ENCODE assay signal across 20 cellular contexts in the genomic region with DNA sequence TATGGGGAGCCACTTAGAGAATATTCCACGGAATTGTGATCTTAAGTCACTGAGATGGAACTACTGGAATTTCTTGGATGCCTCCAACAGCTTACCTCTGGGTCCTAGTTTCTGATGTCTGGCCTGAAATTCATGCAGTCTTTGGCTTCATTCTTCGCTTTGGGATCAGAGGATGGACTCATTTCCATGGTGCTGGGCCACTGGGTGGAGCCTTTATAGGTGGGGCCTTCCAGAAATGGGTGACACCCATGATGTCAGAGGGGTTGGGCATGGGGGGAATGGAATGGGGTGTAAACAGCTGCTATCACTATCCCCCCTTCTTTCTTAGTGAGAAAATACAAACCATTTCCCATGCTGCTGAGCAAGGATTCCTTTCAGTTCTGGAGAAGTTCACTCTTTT.
"Had no signal": no experiment of that assay in that cellular context is flagged by ENCODE, and none has a peak within 500 bp of the region (broad histone marks: within the 10 kb centered on the region; RNA-seq: fewer than 3 reads in every experiment).

No MANE protein-coding gene starts in this region.

- H3K9me3 ChIP-seq: mucosa of descending colon, prostate gland, right lobe of liver, SK-N-SH, uterus had no signal

- H3K9ac ChIP-seq: neural progenitor cell, SK-N-SH had no signal

- H3K4me1 ChIP-seq: neural progenitor cell, uterus had no signal

- H3K27ac ChIP-seq: neural progenitor cell, right lobe of liver, uterus had no signal

- ATAC-seq: activated CD8-positive, alpha-beta memory T cell treated with anti-CD3 and anti-CD28 coated beads, Interleukin-2, amount 10 ng/mL, durations not matched to agents 7 days and 5 days; activated T-helper 17 cell treated with anti-CD3 and anti-CD28 coated beads, Interleukin-2, amount 50 U/mL, for 72 hours; esophagus mucosa; left lobe of liver; mucosa of descending colon; naive thymus-derived CD4-positive, alpha-beta T cell; right lobe of liver; stimulated activated effector memory CD8-positive, alpha-beta T cell treated with anti-CD3 and anti-CD28 coated beads, Interleukin-12 subunit alpha, Interleukin-12 subunit beta, amount 100 ng/mL, for 72 hours had no signal

- H3K27me3 ChIP-seq: neural progenitor cell, right lobe of liver, uterus had no signal

- H3K4me2 ChIP-seq: neural progenitor cell, SK-N-SH had no signal

- H2AFZ ChIP-seq: neural progenitor cell had no signal

- H3K36me3 ChIP-seq: neural progenitor cell, prostate gland, right lobe of liver, uterus had no signal

- DNase-seq: activated CD4-positive, alpha-beta memory T cell treated with anti-CD3 and anti-CD28 coated beads, Interleukin-2, amount 10 ng/mL, durations not matched to agents 7 days and 5 days; activated CD4-positive, alpha-beta T cell treated with anti-CD3 and anti-CD28 coated beads for 48 hours; activated CD4-positive, CD25-positive, alpha-beta regulatory T cell; activated CD8-positive, alpha-beta memory T cell treated with anti-CD3 and anti-CD28 coated beads, Interleukin-2, amount 10 ng/mL, durations not matched to agents 7 days and 5 days; activated naive CD4-positive, alpha-beta T cell treated with anti-CD3 and anti-CD28 coated beads for 36 hours; effector CD8-positive, alpha-beta T cell; kidney; mammary epithelial cell; mucosa of descending colon; naive thymus-derived CD4-positive, alpha-beta T cell; right lobe of liver; SK-N-SH; stimulated activated CD4-positive, alpha-beta T cell treated with anti-CD3 and anti-CD28 coated beads, Interleukin-4, amount 100 ng/mL, for 24 hours; uterus had no signal

- H3K4me3 ChIP-seq: mucosa of descending colon, neural progenitor cell, prostate gland, right lobe of liver, uterus had no signal
